Comparison of ENCODE assay signal across 8 cellular contexts in genomic region chr1:245807306-245807705, GRCh38.
DNase-seq lines count a peak whose midpoint lies in the region; ATAC-seq and TF ChIP-seq lines count a peak whose summit lies in the region.

No MANE protein-coding gene starts in this region.

- no peak overlapping the region for H2AK5ac ChIP-seq in mesendoderm (ENCODE audit: low read length)

- no peaks in the 10 kb centered on the region for H3K9me2 ChIP-seq in Karpas-422 (replicated peaks; ENCODE audit: insufficient read depth, low read length)

- H3K27ac Mint-ChIP-seq in activated T-helper 1 cell treated with anti-CD3 and anti-CD28 coated beads, Interleukin-12 subunit alpha, Interleukin-12 subunit beta, Interleukin-2, Interleukin-4 antibody, amounts not matched to agents 30 ng/mL and 10 ng/mL and 1 ng/mL, durations not matched to agents 14 hours and 24 hours and 36 hours, result no peak overlapping the region

- no CpG with 5 or more reads among the region's 10 CpGs for WGBS in mesendoderm (ENCODE audit: extremely low coverage, insufficient coverage, low lambda C conversion rate)

- no peak overlapping the region for H3K4me3 Mint-ChIP-seq in activated T-helper 1 cell treated with anti-CD3 and anti-CD28 coated beads, Interleukin-12 subunit alpha, Interleukin-12 subunit beta, Interleukin-2, Interleukin-4 antibody, amounts not matched to agents 30 ng/mL and 10 ng/mL and 1 ng/mL, durations not matched to agents 14 hours and 24 hours and 36 hours

- peak; percentile 88 for ATAC-seq in GM21576 (IDR thresholded peaks at IDR 0.05; ENCODE audit: unreplicated experiment)

- H3K4me2 ChIP-seq in Karpas-422 (ENCODE audit: low read depth, low read length, poor library complexity, severe bottlenecking) (peak overlapping the region; percentile 70), mesendoderm (ENCODE audit: low read length) (no peak overlapping the region)

- peaks cover 74% of the 10 kb centered on the region for H3K4me1 ChIP-seq in Karpas-422 (ENCODE audit: low read length)
- no peaks in the 10 kb centered on the region for H3K4me1 ChIP-seq in mesendoderm (ENCODE audit: control insufficient read depth, low read depth, low read length)

- no peak overlapping the region for H3K4ac ChIP-seq in mesendoderm (ENCODE audit: low read depth, low read length)

- H3K9me3 ChIP-seq in Karpas-422 (ENCODE audit: low read length), result no peaks in the 10 kb centered on the region

- H4K8ac ChIP-seq in mesendoderm (ENCODE audit: low read depth, low read length), result no peak overlapping the region

- no peaks in the 10 kb centered on the region for H3K36me3 Mint-ChIP-seq in activated T-helper 1 cell treated with anti-CD3 and anti-CD28 coated beads, Interleukin-12 subunit alpha, Interleukin-12 subunit beta, Interleukin-2, Interleukin-4 antibody, amounts not matched to agents 30 ng/mL and 10 ng/mL and 1 ng/mL, durations not matched to agents 14 hours and 24 hours and 36 hours (ENCODE audit: low read depth)

- H3K36me3 ChIP-seq in Karpas-422 (ENCODE audit: insufficient read depth, low read length) (no peaks in the 10 kb centered on the region), mesendoderm (ENCODE audit: control insufficient read depth, insufficient read depth, low read length) (no peaks in the 10 kb centered on the region)

- no peak overlapping the region for H3K56ac ChIP-seq in mesendoderm (ENCODE audit: low read length)

- peaks cover 12% of the 10 kb centered on the region for H3K4me1 Mint-ChIP-seq in activated T-helper 1 cell treated with anti-CD3 and anti-CD28 coated beads, Interleukin-12 subunit alpha, Interleukin-12 subunit beta, Interleukin-2, Interleukin-4 antibody, amounts not matched to agents 30 ng/mL and 10 ng/mL and 1 ng/mL, durations not matched to agents 14 hours and 24 hours and 36 hours (ENCODE audit: low read depth)

- intact Hi-C loops in activated T-helper 1 cell treated with anti-CD3 and anti-CD28 coated beads, Interleukin-12 subunit alpha, Interleukin-12 subunit beta, Interleukin-2, Interleukin-4 antibody, amounts not matched to agents 30 ng/mL and 10 ng/mL and 1 ng/mL, durations not matched to agents 14 hours and 24 hours and 36 hours (cut with micrococcal nuclease), result no loop called here

- DNase-seq in Karpas-422 (peak; percentile 81), islet precursor cell (peak; percentile 17), NCI-H69 (lab: John Stamatoyannopoulos, UW) (no peak), mesendoderm (no peak), NCI-H524 (lab: John Stamatoyannopoulos, UW) (no peak)
- no peak for DNase-seq in activated T-helper 1 cell treated with anti-CD3 and anti-CD28 coated beads, Interleukin-12 subunit alpha, Interleukin-12 subunit beta, Interleukin-2, Interleukin-4 antibody, amounts not matched to agents 30 ng/mL and 10 ng/mL and 1 ng/mL, durations not matched to agents 14 hours and 24 hours and 36 hours (ENCODE audit: low spot score)

- H2BK120ac ChIP-seq in mesendoderm (ENCODE audit: low read depth, low read length), result no peak overlapping the region

- no peak overlapping the region for H2BK15ac ChIP-seq in mesendoderm (replicated peaks; ENCODE audit: low read depth)

- no peak overlapping the region for H2BK5ac ChIP-seq in mesendoderm (ENCODE audit: low read length)

- no peak overlapping the region for H3K23ac ChIP-seq in mesendoderm (ENCODE audit: low read length)

- H4K20me1 ChIP-seq in Karpas-422 (ENCODE audit: insufficient read depth, low read depth, low read length), result no peaks in the 10 kb centered on the region

- no peaks in the 10 kb centered on the region for H3K79me1 ChIP-seq in mesendoderm (ENCODE audit: low read length)

- H3K27me3 Mint-ChIP-seq in activated T-helper 1 cell treated with anti-CD3 and anti-CD28 coated beads, Interleukin-12 subunit alpha, Interleukin-12 subunit beta, Interleukin-2, Interleukin-4 antibody, amounts not matched to agents 30 ng/mL and 10 ng/mL and 1 ng/mL, durations not matched to agents 14 hours and 24 hours and 36 hours (ENCODE audit: insufficient read depth), result no peaks in the 10 kb centered on the region

- no peak overlapping the region for H4K5ac ChIP-seq in mesendoderm (ENCODE audit: low read length)

- peak overlapping the region; percentile 17; the same call in 1 of the 2 replicates for H2AFZ ChIP-seq in Karpas-422 (ENCODE audit: low read length)

- H3K27me3 ChIP-seq in Karpas-422 (ENCODE audit: low read length) (no peaks in the 10 kb centered on the region), mesendoderm (ENCODE audit: insufficient read depth, low read length, poor library complexity) (no peaks in the 10 kb centered on the region)

- TF ChIP-seq CTCF in GM12875 (IDR thresholded peaks at IDR 0.05; ENCODE audit: borderline replicate concordance, insufficient read depth, low read depth, low read length), result no peak

- H3K18ac ChIP-seq in mesendoderm (ENCODE audit: low read length), result no peak overlapping the region

- H3K9me3 Mint-ChIP-seq in activated T-helper 1 cell treated with anti-CD3 and anti-CD28 coated beads, Interleukin-12 subunit alpha, Interleukin-12 subunit beta, Interleukin-2, Interleukin-4 antibody, amounts not matched to agents 30 ng/mL and 10 ng/mL and 1 ng/mL, durations not matched to agents 14 hours and 24 hours and 36 hours, result no peaks in the 10 kb centered on the region

- H3K79me2 ChIP-seq in Karpas-422 (ENCODE audit: low read length), result no peaks in the 10 kb centered on the region
- H3K79me2 ChIP-seq in mesendoderm (ENCODE audit: control insufficient read depth, insufficient read depth, low read length), result no peaks in the 10 kb centered on the region

- H3K27ac ChIP-seq in Karpas-422 (ENCODE audit: low read length), result peak overlapping the region; percentile 96
- no peak overlapping the region for H3K27ac ChIP-seq in mesendoderm (ENCODE audit: low read depth, low read length)

- H3K4me3 ChIP-seq in GM12875 (ENCODE audit: low read depth, low read length) (peak overlapping the region; percentile 12), Karpas-422 (ENCODE audit: low read length) (peak overlapping the region; percentile 60), mesendoderm (ENCODE audit: low read length) (no peak overlapping the region)

- H3K9ac ChIP-seq in Karpas-422 (ENCODE audit: low read length) (peak overlapping the region; percentile 68), mesendoderm (ENCODE audit: low read length) (no peak overlapping the region)

Comparison
In these comparisons a context has a peak if more than half of its experiments do, and no peak if none do; other contexts are left out.
1. DNase-seq: peak in Karpas-422 (single experiment) and islet precursor cell (single experiment); none in NCI-H69 (single experiment), mesendoderm (single experiment), activated T-helper 1 cell treated with anti-CD3 and anti-CD28 coated beads, Interleukin-12 subunit alpha, Interleukin-12 subunit beta, Interleukin-2, Interleukin-4 antibody, amounts not matched to agents 30 ng/mL and 10 ng/mL and 1 ng/mL, durations not matched to agents 14 hours and 24 hours and 36 hours (single experiment) and NCI-H524 (0 of 2).